10 cellular contexts compared by ENCODE assay signal in the genomic region with DNA sequence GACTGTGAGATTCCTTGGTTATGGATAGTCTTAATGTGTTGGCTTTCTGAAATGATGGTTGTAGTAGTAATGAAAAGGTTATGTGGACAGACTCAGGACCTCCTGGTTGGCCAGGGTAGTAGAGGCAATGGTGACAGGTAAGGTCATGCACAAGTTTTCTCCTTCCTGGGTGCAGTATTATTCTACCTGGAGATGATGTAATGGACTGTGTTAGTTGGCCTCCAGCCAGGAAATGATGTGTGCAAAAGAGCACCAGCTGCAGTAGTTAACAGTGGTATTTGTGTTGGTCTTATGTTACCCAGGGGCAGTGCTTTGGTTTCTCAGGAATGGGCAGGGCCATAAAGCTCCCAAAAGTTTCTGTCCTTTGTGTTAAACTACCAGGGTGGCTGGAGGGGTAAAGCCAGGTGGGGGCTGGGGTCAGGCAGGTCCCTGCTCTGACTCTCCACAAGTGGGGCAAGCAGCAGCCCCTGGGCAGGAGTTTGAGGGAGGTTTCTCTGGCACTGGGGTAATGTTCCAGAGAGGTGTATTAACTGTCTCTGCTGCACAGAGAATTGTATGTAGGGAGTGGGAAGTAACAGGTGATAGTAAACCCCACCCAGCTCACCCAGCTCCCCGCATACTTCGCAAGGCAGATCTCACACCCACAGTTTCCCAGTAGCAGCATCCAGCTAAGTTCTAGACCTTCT. TPM values are rescaled to one million over a fixed set of nuclear protein-coding genes. Genes with fewer than 3 reads are reported as not detected.
DNase-seq lines count a peak whose midpoint lies in the region; ATAC-seq and TF ChIP-seq lines count a peak whose summit lies in the region.
"Had no signal": no experiment of that assay in that cellular context is flagged by ENCODE, and none has a peak within 500 bp of the region (broad histone marks: within the 10 kb centered on the region; RNA-seq: fewer than 3 reads in every experiment).

No MANE protein-coding gene starts in this region.

- no peaks in the 10 kb centered on the region for H3K27me3 Mint-ChIP-seq in activated CD8-positive, alpha-beta T cell treated with anti-CD3 and anti-CD28 coated beads, Interleukin-2, amount 10 ng/mL, durations not matched to agents 7 days and 5 days (ENCODE audit: low read depth)
- H3K27me3 Mint-ChIP-seq: IgD-negative memory B cell had no signal

- DNase-seq in GM12865 (ENCODE audit: low read depth) (peak; percentile 9), NCI-H2029 (lab: John Stamatoyannopoulos, UW) (peak; percentile 95), lung (ENCODE audit: low spot score) (peak; percentile 39), gastrocnemius medialis (no peak), ascending aorta (ENCODE audit: low spot score in 2 of 2) (no peak)
- peak; percentile 36 for DNase-seq in activated CD8-positive, alpha-beta T cell treated with anti-CD3 and anti-CD28 coated beads, Interleukin-2, amount 10 ng/mL, durations not matched to agents 7 days and 5 days
- DNase-seq in central memory CD4-positive, alpha-beta T cell = no peak

- H3K36me3 ChIP-seq in lung (ENCODE audit: control insufficient read depth in 2 of 2, insufficient read depth in 2 of 2, low read length in 2 of 2) (peaks cover 0 to 3% of the 10 kb centered on the region in 2 donors), gastrocnemius medialis (no peaks in the 10 kb centered on the region), ascending aorta (peaks cover 0 to 10% of the 10 kb centered on the region in 2 donors)
- H3K36me3 ChIP-seq: cardiac muscle cell had no signal

- H3K4me3 Mint-ChIP-seq in activated CD8-positive, alpha-beta T cell treated with anti-CD3 and anti-CD28 coated beads, Interleukin-2, amount 10 ng/mL, durations not matched to agents 7 days and 5 days = no peak overlapping the region
- H3K4me3 Mint-ChIP-seq: IgD-negative memory B cell had no signal

- in situ Hi-C loops in gastrocnemius medialis (cut with MboI; ENCODE audit: low sequenced_read_pairs in 4 of 4) = no loop called here

- H3K4me3 ChIP-seq in GM12865 (ENCODE audit: low read depth, low read length) = no peak overlapping the region
- no peak overlapping the region for H3K4me3 ChIP-seq in lung
- H3K4me3 ChIP-seq in gastrocnemius medialis = no peak overlapping the region
- H3K4me3 ChIP-seq in ascending aorta = no peak overlapping the region
- H3K4me3 ChIP-seq: cardiac muscle cell had no signal

- no peaks in the 10 kb centered on the region for H3K9me3 Mint-ChIP-seq in activated CD8-positive, alpha-beta T cell treated with anti-CD3 and anti-CD28 coated beads, Interleukin-2, amount 10 ng/mL, durations not matched to agents 7 days and 5 days (ENCODE audit: insufficient read depth)
- H3K9me3 Mint-ChIP-seq: IgD-negative memory B cell had no signal

- TF ChIP-seq CTCF in GM12865 (IDR thresholded peaks at IDR 0.05; ENCODE audit: insufficient read depth, low read depth, low read length, missing control alignments) (no peak), lung (IDR thresholded peaks at IDR 0.05; ENCODE audit: control extremely low read depth, extremely low read depth) (no peak), gastrocnemius medialis (IDR thresholded peaks at IDR 0.05 in 4 of 5, conservative IDR thresholded peaks at IDR 0.05 in 1 of 5) (no peak), ascending aorta (IDR thresholded peaks at IDR 0.05) (no peak)

- CTCF ChIA-PET in activated CD8-positive, alpha-beta T cell treated with anti-CD3 and anti-CD28 coated beads, Interleukin-2, amount 10 ng/mL, durations not matched to agents 7 days and 5 days (lab: Charles Lee) = interaction anchor here (1.1 kb wide), 1 partner anchor 358 kb away, joined by 3 read pairs; no protein-coding TSS in a partner anchor

- intact Hi-C loops in gastrocnemius medialis (cut with DNase I; ENCODE audit: low total_unique reads) = no loop called here
- intact Hi-C loops in ascending aorta (cut with DNase I) = no loop called here

- H3K9me3 ChIP-seq in lung (ENCODE audit: control insufficient read depth in 2 of 2, insufficient read depth in 1 of 2, low read length in 1 of 2) = no peaks in the 10 kb centered on the region
- H3K9me3 ChIP-seq in gastrocnemius medialis = no peaks in the 10 kb centered on the region
- H3K9me3 ChIP-seq in ascending aorta = no peaks in the 10 kb centered on the region

- no peak for TF ChIP-seq POLR2A in gastrocnemius medialis (IDR thresholded peaks at IDR 0.05)

- WGBS in lung, 2 donors = 95 to 97% methylated on average over 2 of the region's 2 CpGs

- H3K27me3 ChIP-seq in lung (ENCODE audit: control insufficient read depth, insufficient read depth) = no peaks in the 10 kb centered on the region
- no peaks in the 10 kb centered on the region for H3K27me3 ChIP-seq in gastrocnemius medialis
- H3K27me3 ChIP-seq in ascending aorta = no peaks in the 10 kb centered on the region
- H3K27me3 ChIP-seq: cardiac muscle cell had no signal

- no peak overlapping the region for H3K27ac Mint-ChIP-seq in activated CD8-positive, alpha-beta T cell treated with anti-CD3 and anti-CD28 coated beads, Interleukin-2, amount 10 ng/mL, durations not matched to agents 7 days and 5 days
- H3K27ac Mint-ChIP-seq: IgD-negative memory B cell had no signal

- peaks cover 10% of the 10 kb centered on the region for H3K36me3 Mint-ChIP-seq in activated CD8-positive, alpha-beta T cell treated with anti-CD3 and anti-CD28 coated beads, Interleukin-2, amount 10 ng/mL, durations not matched to agents 7 days and 5 days (ENCODE audit: low read depth)

- POLR2A ChIA-PET in activated CD8-positive, alpha-beta T cell treated with anti-CD3 and anti-CD28 coated beads, Interleukin-2, amount 10 ng/mL, durations not matched to agents 7 days and 5 days (lab: Charles Lee) = no interaction called here

- peaks cover 2 to 13% of the 10 kb centered on the region in 2 donors for H3K4me1 ChIP-seq in lung (ENCODE audit: control insufficient read depth in 2 of 2, insufficient read depth in 2 of 2, low read length in 2 of 2)
- peaks cover 8 to 11% of the 10 kb centered on the region in 2 donors for H3K4me1 ChIP-seq in gastrocnemius medialis
- no peaks in the 10 kb centered on the region for H3K4me1 ChIP-seq in ascending aorta

- H3K27ac ChIP-seq in lung (ENCODE audit: low read depth in 1 of 2, low read length in 1 of 2) = no peak overlapping the region
- H3K27ac ChIP-seq in gastrocnemius medialis = no peak overlapping the region
- H3K27ac ChIP-seq in ascending aorta = no peak overlapping the region
- H3K27ac ChIP-seq: cardiac muscle cell had no signal

- H3K4me1 Mint-ChIP-seq in activated CD8-positive, alpha-beta T cell treated with anti-CD3 and anti-CD28 coated beads, Interleukin-2, amount 10 ng/mL, durations not matched to agents 7 days and 5 days (ENCODE audit: low read depth) = peaks cover 11% of the 10 kb centered on the region

- ATAC-seq in activated CD8-positive, alpha-beta T cell treated with anti-CD3 and anti-CD28 coated beads, Interleukin-2, amount 10 ng/mL, durations not matched to agents 7 days and 5 days = peak; percentile 30
- ATAC-seq in lung (ENCODE audit: insufficient read depth, low FRiP score) = peak; percentile 19
- ATAC-seq in GM21529 (IDR thresholded peaks at IDR 0.05; ENCODE audit: unreplicated experiment) = no peak
- ATAC-seq in gastrocnemius medialis = no peak

RNA-seq across cellular contexts. Expression of a gene that starts 36.3 kb away (rescaled TPM):
- total RNA-seq in activated CD8-positive, alpha-beta T cell treated with anti-CD3 and anti-CD28 coated beads, Interleukin-2, amount 10 ng/mL, durations not matched to agents 7 days and 5 days = not detected
- total RNA-seq in lung = not detected
- not detected for polyA plus RNA-seq in lung
- not detected for total RNA-seq in gastrocnemius medialis
- total RNA-seq in ascending aorta = not detected
- polyA plus RNA-seq: IgD-negative memory B cell had no signal

RNA-seq across cellular contexts. Expression of a gene that starts 57.6 kb away (rescaled TPM):
- 10 to 100 TPM; 31.3 to 31.8 TPM for total RNA-seq in activated CD8-positive, alpha-beta T cell treated with anti-CD3 and anti-CD28 coated beads, Interleukin-2, amount 10 ng/mL, durations not matched to agents 7 days and 5 days
- total RNA-seq in lung (100 to 1,000 TPM in 1 of 2 donors, 10 to 100 TPM in 1; 39.9 to 101 TPM), gastrocnemius medialis (10 to 100 TPM; 20.8 to 49.7 (median 25.7) TPM), ascending aorta (16.8 TPM)
- 10 to 100 TPM in 1 of 2 donors, 1 to 10 TPM in 1; 5.6 to 14.5 TPM for polyA plus RNA-seq in lung

RNA-seq across cellular contexts. Expression of a gene that starts 57.6 kb away (rescaled TPM):
- total RNA-seq in activated CD8-positive, alpha-beta T cell treated with anti-CD3 and anti-CD28 coated beads, Interleukin-2, amount 10 ng/mL, durations not matched to agents 7 days and 5 days = 10 to 100 TPM; 10.3 to 11.1 TPM
- total RNA-seq in lung (10 to 100 TPM in 1 of 2 donors, 1 to 10 TPM in 1; 6.4 to 14.8 TPM), gastrocnemius medialis (1 to 10 TPM; 3.1 to 5.8 (median 3.6) TPM), ascending aorta (0.75 TPM)
- 1 to 10 TPM; 3.5 TPM for polyA plus RNA-seq in lung

Comparison
In these comparisons a context has a peak if more than half of its experiments do, and no peak if none do; other contexts are left out.
1. DNase-seq: peak in GM12865 (single experiment), NCI-H2029 (single experiment), activated CD8-positive, alpha-beta T cell treated with anti-CD3 and anti-CD28 coated beads, Interleukin-2, amount 10 ng/mL, durations not matched to agents 7 days and 5 days (single experiment) and lung (single experiment); none in central memory CD4-positive, alpha-beta T cell (single experiment), gastrocnemius medialis (0 of 2) and ascending aorta (0 of 2).
2. ATAC-seq: peak in activated CD8-positive, alpha-beta T cell treated with anti-CD3 and anti-CD28 coated beads, Interleukin-2, amount 10 ng/mL, durations not matched to agents 7 days and 5 days (single experiment) and lung (single experiment); none in GM21529 (single experiment) and gastrocnemius medialis (0 of 2).